21 cellular contexts compared by ENCODE assay signal in the genomic region with DNA sequence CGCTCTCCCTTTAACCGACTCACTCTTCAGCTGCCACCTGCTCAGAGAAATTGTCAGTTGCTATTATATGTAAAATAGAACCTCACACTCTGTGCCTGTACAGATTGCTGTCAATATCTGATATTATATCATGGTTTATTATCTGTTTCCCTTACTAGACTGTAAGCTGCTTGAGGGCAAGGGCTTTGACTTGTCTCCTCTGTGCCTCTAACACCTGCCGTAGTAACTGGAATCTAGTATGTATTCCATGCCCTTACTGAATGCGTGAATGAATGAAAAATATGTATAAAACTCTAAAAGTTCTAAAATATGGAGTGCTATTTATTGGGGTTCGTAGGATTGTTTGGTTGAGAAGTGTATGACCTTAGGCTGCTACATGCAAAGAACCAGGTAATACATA. TPM values are rescaled to one million over a fixed set of nuclear protein-coding genes. Genes with fewer than 3 reads are reported as not detected.
A peak's percentile ranks its signal among the peaks of the same experiment; 100 is the strongest.
DNase-seq lines count a peak whose midpoint lies in the region; ATAC-seq and FAIRE-seq lines count a peak whose summit lies in the region.
"Had no signal": no experiment of that assay in that cellular context is flagged by ENCODE, and none has a peak within 500 bp of the region (broad histone marks: within the 10 kb centered on the region; RNA-seq: fewer than 3 reads in every experiment).

No MANE protein-coding gene starts in this region.

- ATAC-seq in activated T-cell treated with anti-CD3 and anti-CD28 coated beads, Interleukin-2, amount 50 U/mL, for 72 hours (replicated peaks in 1 of 2): no peak
- no peak for ATAC-seq in activated naive CD8-positive, alpha-beta T cell treated with anti-CD3 and anti-CD28 coated beads, Interleukin-2, amount 50 U/mL, for 24 hours
- no peak for ATAC-seq in stimulated activated naive B cell treated with anti-CD40 and anti-IgM and Interleukin-4, amounts not matched to agents 10 μg/mL and 1 μg/mL and 100 μg/mL, for 72 hours (replicated peaks)
- ATAC-seq: HCT116, Panc1 had no signal

- no peak for FAIRE-seq in HTR-8/SVneo (lab: Jason Lieb, UNC)
- FAIRE-seq: astrocyte, small intestine had no signal

- H3K27me3 Mint-ChIP-seq in activated T-cell treated with anti-CD3 and anti-CD28 coated beads, Interleukin-2, amount 50 U/mL, for 72 hours (ENCODE audit: low read depth): no peaks in the 10 kb centered on the region
- H3K27me3 Mint-ChIP-seq in activated naive CD8-positive, alpha-beta T cell treated with anti-CD3 and anti-CD28 coated beads, Interleukin-2, amount 50 U/mL, for 24 hours: peaks cover 2% of the 10 kb centered on the region
- no peaks in the 10 kb centered on the region for H3K27me3 Mint-ChIP-seq in stimulated activated naive B cell treated with anti-CD40 and anti-IgM and Interleukin-4, amounts not matched to agents 10 μg/mL and 1 μg/mL and 100 μg/mL, for 72 hours

- H3K4me1 Mint-ChIP-seq in activated T-cell treated with anti-CD3 and anti-CD28 coated beads, Interleukin-2, amount 50 U/mL, for 72 hours (ENCODE audit: low read depth): peaks cover 56% of the 10 kb centered on the region
- H3K4me1 Mint-ChIP-seq in activated naive CD8-positive, alpha-beta T cell treated with anti-CD3 and anti-CD28 coated beads, Interleukin-2, amount 50 U/mL, for 24 hours: peaks cover 60% of the 10 kb centered on the region
- peaks cover 30 to 54% of the 10 kb centered on the region in 2 donors for H3K4me1 Mint-ChIP-seq in stimulated activated naive B cell treated with anti-CD40 and anti-IgM and Interleukin-4, amounts not matched to agents 10 μg/mL and 1 μg/mL and 100 μg/mL, for 72 hours

- peak overlapping the region; percentile 90 to 100 for H3K4me3 Mint-ChIP-seq in activated T-cell treated with anti-CD3 and anti-CD28 coated beads, Interleukin-2, amount 50 U/mL, for 72 hours
- H3K4me3 Mint-ChIP-seq in activated naive CD8-positive, alpha-beta T cell treated with anti-CD3 and anti-CD28 coated beads, Interleukin-2, amount 50 U/mL, for 24 hours: peak overlapping the region; percentile 100
- no peak overlapping the region for H3K4me3 Mint-ChIP-seq in stimulated activated naive B cell treated with anti-CD40 and anti-IgM and Interleukin-4, amounts not matched to agents 10 μg/mL and 1 μg/mL and 100 μg/mL, for 72 hours

- H3K27ac Mint-ChIP-seq in activated T-cell treated with anti-CD3 and anti-CD28 coated beads, Interleukin-2, amount 50 U/mL, for 72 hours: peak overlapping the region; percentile 100
- H3K27ac Mint-ChIP-seq in activated naive CD8-positive, alpha-beta T cell treated with anti-CD3 and anti-CD28 coated beads, Interleukin-2, amount 50 U/mL, for 24 hours: peak overlapping the region; percentile 95
- H3K27ac Mint-ChIP-seq in stimulated activated naive B cell treated with anti-CD40 and anti-IgM and Interleukin-4, amounts not matched to agents 10 μg/mL and 1 μg/mL and 100 μg/mL, for 72 hours: peak overlapping the region; percentile 33

- peaks cover 0 to 5% of the 10 kb centered on the region in 2 donors for H3K9me3 Mint-ChIP-seq in activated T-cell treated with anti-CD3 and anti-CD28 coated beads, Interleukin-2, amount 50 U/mL, for 72 hours
- H3K9me3 Mint-ChIP-seq in activated naive CD8-positive, alpha-beta T cell treated with anti-CD3 and anti-CD28 coated beads, Interleukin-2, amount 50 U/mL, for 24 hours: no peaks in the 10 kb centered on the region
- peaks cover 0 to 2% of the 10 kb centered on the region in 2 donors for H3K9me3 Mint-ChIP-seq in stimulated activated naive B cell treated with anti-CD40 and anti-IgM and Interleukin-4, amounts not matched to agents 10 μg/mL and 1 μg/mL and 100 μg/mL, for 72 hours

- DNase-seq in activated T-cell treated with anti-CD3 and anti-CD28 coated beads, Interleukin-2, amount 50 U/mL, for 72 hours: no peak
- DNase-seq in activated T-cell treated with anti-CD3 and anti-CD28 coated beads for 4 hours (no peak), OCI-M1 (lab: John Stamatoyannopoulos, UW) (peak; percentile 45), HTR-8/SVneo (ENCODE audit: insufficient read length, low spot score) (no peak), NCI-H226 (no peak), NCI-H2029 (lab: John Stamatoyannopoulos, UW) (no peak)
- no peak for DNase-seq in activated naive CD8-positive, alpha-beta T cell treated with anti-CD3 and anti-CD28 coated beads, Interleukin-2, amount 50 U/mL, for 24 hours
- DNase-seq in stimulated activated naive B cell treated with anti-CD40 and anti-IgM and Interleukin-4, amounts not matched to agents 10 μg/mL and 1 μg/mL and 100 μg/mL, for 72 hours: no peak
- DNase-seq: cerebellar nuclear complex; DMS79 treated with DMSO at 0.1 percent for 48 hours; effector CD4-positive, alpha-beta T cell; esophagus squamous epithelium; NCI-H1694; small intestine; stimulated activated CD4-positive, alpha-beta T cell treated with anti-CD3 and anti-CD28 coated beads, Interleukin-4, amount 100 ng/mL, for 24 hours had no signal

- peaks cover 24 to 27% of the 10 kb centered on the region in 2 donors for H3K36me3 Mint-ChIP-seq in activated T-cell treated with anti-CD3 and anti-CD28 coated beads, Interleukin-2, amount 50 U/mL, for 72 hours (ENCODE audit: insufficient read depth in 2 of 2)
- H3K36me3 Mint-ChIP-seq in activated naive CD8-positive, alpha-beta T cell treated with anti-CD3 and anti-CD28 coated beads, Interleukin-2, amount 50 U/mL, for 24 hours (ENCODE audit: low read depth): peaks cover 35% of the 10 kb centered on the region
- peaks cover 9 to 17% of the 10 kb centered on the region in 2 donors for H3K36me3 Mint-ChIP-seq in stimulated activated naive B cell treated with anti-CD40 and anti-IgM and Interleukin-4, amounts not matched to agents 10 μg/mL and 1 μg/mL and 100 μg/mL, for 72 hours

RNA-seq across cellular contexts. Expression of gene CD69, which starts 1.7 kb away (rescaled TPM):
- 100 to 1,000 TPM; 126 to 158 TPM for total RNA-seq in activated T-cell treated with anti-CD3 and anti-CD28 coated beads, Interleukin-2, amount 50 U/mL, for 72 hours
- total RNA-seq: SK-MEL-5 had no signal

RNA-seq across cellular contexts. Expression of gene CLECL1, which starts 29.5 kb away (rescaled TPM):
- 10 to 100 TPM; 11.5 to 13.8 TPM for total RNA-seq in activated T-cell treated with anti-CD3 and anti-CD28 coated beads, Interleukin-2, amount 50 U/mL, for 72 hours
- total RNA-seq: astrocyte, mesenteric fat pad, SK-MEL-5, suprapubic skin had no signal

Comparison
In these comparisons a context has a peak if more than half of its experiments do, and no peak if none do; other contexts are left out.
1. H3K27ac Mint-ChIP-seq: peak in every context shown above with its lines; median percentile 100 in activated T-cell treated with anti-CD3 and anti-CD28 coated beads, Interleukin-2, amount 50 U/mL, for 72 hours; 95 in activated naive CD8-positive, alpha-beta T cell treated with anti-CD3 and anti-CD28 coated beads, Interleukin-2, amount 50 U/mL, for 24 hours; 33 in stimulated activated naive B cell treated with anti-CD40 and anti-IgM and Interleukin-4, amounts not matched to agents 10 μg/mL and 1 μg/mL and 100 μg/mL, for 72 hours.
2. H3K4me3 Mint-ChIP-seq: peak in activated T-cell treated with anti-CD3 and anti-CD28 coated beads, Interleukin-2, amount 50 U/mL, for 72 hours (2 of 2) and activated naive CD8-positive, alpha-beta T cell treated with anti-CD3 and anti-CD28 coated beads, Interleukin-2, amount 50 U/mL, for 24 hours (single experiment); none in stimulated activated naive B cell treated with anti-CD40 and anti-IgM and Interleukin-4, amounts not matched to agents 10 μg/mL and 1 μg/mL and 100 μg/mL, for 72 hours (0 of 2).